In the genomic region with DNA sequence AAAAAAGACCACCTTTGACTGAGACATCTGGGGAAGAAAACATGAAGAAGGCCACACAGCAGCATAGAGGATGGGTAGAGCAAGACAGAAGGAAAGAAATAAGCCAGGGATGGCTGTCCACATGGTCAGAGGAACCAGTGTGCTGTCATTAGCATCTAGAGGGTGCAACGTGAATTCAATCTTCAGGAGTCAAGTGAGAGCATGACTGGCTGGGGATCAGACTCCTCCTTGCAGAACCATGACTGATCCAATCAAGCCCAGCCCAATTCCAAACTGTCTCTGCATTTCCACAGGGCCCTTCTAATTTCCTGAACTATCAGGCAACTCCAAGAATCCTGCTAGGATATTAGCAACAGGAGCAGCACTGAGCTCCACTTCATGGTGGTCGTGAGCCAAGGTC, we compare ENCODE assay signal across 17 cellular contexts.
"Had no signal": no experiment of that assay in that cellular context is flagged by ENCODE, and none has a peak within 500 bp of the region (broad histone marks: within the 10 kb centered on the region; RNA-seq: fewer than 3 reads in every experiment).

No MANE protein-coding gene starts in this region.

- H3K36me3 Mint-ChIP-seq: natural killer cell treated with Interleukin-12 subunit alpha and Interleukin-12 subunit beta and Interleukin-15 and Interleukin-18, amount 100 ng/mL, for 72 hours had no signal

- ATAC-seq: activated T-cell treated with anti-CD3 and anti-CD28 coated beads, Interleukin-2, amount 50 U/mL, for 72 hours had no signal

- H3K4me3 ChIP-seq: transverse colon, vagina had no signal

- H3K27ac Mint-ChIP-seq: activated T-cell treated with anti-CD3 and anti-CD28 coated beads, Interleukin-2, amount 50 U/mL, for 72 hours; dendritic cell treated with granulocyte-macrophage colony-stimulating factor and Interleukin-4, amounts not matched to agents 40 ng/mL and 50 ng/mL, for 4 days; natural killer cell treated with Interleukin-12 subunit alpha and Interleukin-12 subunit beta and Interleukin-15 and Interleukin-18, amount 100 ng/mL, for 72 hours; stimulated activated naive CD8-positive, alpha-beta T cell treated with anti-CD3 and anti-CD28 coated beads, Interleukin-15, Interleukin-2, amounts not matched to agents 100 ng/mL and 50 ng/mL, for 24 hours had no signal

- H3K9me3 Mint-ChIP-seq: dendritic cell treated with granulocyte-macrophage colony-stimulating factor and Interleukin-4, amounts not matched to agents 40 ng/mL and 50 ng/mL, for 4 days; stimulated activated naive CD8-positive, alpha-beta T cell treated with anti-CD3 and anti-CD28 coated beads, Interleukin-15, Interleukin-2, amounts not matched to agents 100 ng/mL and 50 ng/mL, for 24 hours had no signal

- DNase-seq: activated CD4-positive, alpha-beta T cell treated with anti-CD3 and anti-CD28 coated beads for 1 hour; activated effector memory CD4-positive, alpha-beta T cell treated with anti-CD3 and anti-CD28 coated beads, Interleukin-2, amount 50 U/mL, for 16 hours; activated naive CD4-positive, alpha-beta T cell treated with anti-CD3 and anti-CD28 coated beads, Interleukin-2, amount 50 U/mL, for 16 hours; activated T-cell treated with anti-CD3 and anti-CD28 coated beads, Interleukin-2, amount 50 U/mL, for 72 hours; aorta; effector CD8-positive, alpha-beta T cell; mesendoderm; occipital lobe; stimulated activated CD4-positive, alpha-beta T cell treated with anti-CD3 and anti-CD28 coated beads, Interleukin-2, amount 100 ng/mL, for 24 hours; SW 1271; T-helper 2 cell; transverse colon had no signal

- H3K27ac ChIP-seq: transverse colon, vagina, WERI-Rb-1 had no signal

- H3K36me3 ChIP-seq: transverse colon, vagina, WERI-Rb-1 had no signal

- H3K9me3 ChIP-seq: transverse colon, vagina had no signal

- H3K27me3 ChIP-seq: transverse colon, vagina had no signal

- H3K4me3 Mint-ChIP-seq: activated T-cell treated with anti-CD3 and anti-CD28 coated beads, Interleukin-2, amount 50 U/mL, for 72 hours; dendritic cell treated with granulocyte-macrophage colony-stimulating factor and Interleukin-4, amounts not matched to agents 40 ng/mL and 50 ng/mL, for 4 days; natural killer cell treated with Interleukin-12 subunit alpha and Interleukin-12 subunit beta and Interleukin-15 and Interleukin-18, amount 100 ng/mL, for 72 hours; stimulated activated naive CD8-positive, alpha-beta T cell treated with anti-CD3 and anti-CD28 coated beads, Interleukin-15, Interleukin-2, amounts not matched to agents 100 ng/mL and 50 ng/mL, for 24 hours had no signal
